In the genomic region with DNA sequence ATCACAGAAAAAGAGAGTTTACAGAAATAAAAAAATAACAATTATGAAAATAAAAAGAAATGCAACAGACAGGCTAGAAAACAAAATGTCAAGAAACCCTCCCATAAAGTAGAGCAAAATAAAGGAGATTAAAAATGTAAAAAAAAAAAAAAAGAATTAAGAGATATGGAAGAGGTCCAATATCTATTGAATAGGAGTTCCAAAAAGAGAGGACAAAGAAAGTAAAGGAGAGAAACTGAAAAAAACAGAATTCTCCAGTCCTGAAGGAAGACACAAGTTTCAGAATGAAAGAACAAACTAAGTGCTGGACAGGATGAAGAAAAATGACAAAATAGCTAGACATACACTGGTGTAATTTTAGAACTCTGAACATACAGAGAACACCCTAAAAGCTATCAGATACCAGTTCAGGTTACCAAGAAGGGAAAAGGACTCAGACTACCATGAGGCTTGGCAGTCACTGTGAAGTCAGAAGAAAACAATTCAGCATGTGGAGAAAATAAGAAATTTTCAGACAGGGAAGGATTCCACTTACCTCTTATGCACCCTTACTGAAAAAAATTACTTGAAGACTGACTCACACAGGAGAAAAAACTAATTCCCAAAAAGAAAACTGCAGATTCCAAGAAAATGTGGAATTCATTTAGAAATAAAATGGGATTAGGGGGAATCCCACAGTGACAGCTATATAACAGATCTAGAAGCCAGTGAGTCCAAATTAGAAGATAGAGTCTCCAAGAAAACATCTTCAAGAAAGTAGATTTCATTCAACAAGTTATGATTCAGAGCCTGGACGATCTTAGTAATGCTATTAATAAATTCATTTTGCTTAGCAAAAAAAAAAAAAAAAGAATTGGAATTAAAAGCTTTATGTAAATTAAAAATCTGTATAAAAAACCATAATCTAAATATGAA, we compare ENCODE assay signal across 24 cellular contexts. TPM values are rescaled to one million over a fixed set of nuclear protein-coding genes. Genes with fewer than 3 reads are reported as not detected.
DNase-seq lines count a peak whose midpoint lies in the region; ATAC-seq, FAIRE-seq and TF ChIP-seq lines count a peak whose summit lies in the region.
"Had no signal": no experiment of that assay in that cellular context is flagged by ENCODE, and none has a peak within 500 bp of the region (broad histone marks: within the 10 kb centered on the region; RNA-seq: fewer than 3 reads in every experiment).

No MANE protein-coding gene starts in this region.

- H2AFZ ChIP-seq in SK-N-SH (ENCODE audit: low read depth) = peak overlapping the region; percentile 30; the same call in 1 of the 2 replicates
- H2AFZ ChIP-seq: hepatocyte had no signal

- intact Hi-C loops in heart right ventricle (cut with DNase I) = loop anchor here in 8 of 10 donors (5.0 to 10.0 kb wide), 7 partner anchors 46 to 231 kb away; no protein-coding TSS in a partner anchor
- intact Hi-C loops in left ventricle myocardium superior (cut with micrococcal nuclease) = loop anchor here (10.0 kb wide), 1 partner anchor 144 kb away; no protein-coding TSS in a partner anchor
- intact Hi-C loops in thyroid gland (cut with DNase I) = loop anchor here (10.0 kb wide), 1 partner anchor 64 kb away; no protein-coding TSS in a partner anchor

- no peak overlapping the region for H3K4me3 ChIP-seq in heart right ventricle
- peak overlapping the region in 1 of 2 experiments; percentile 18; a peak in 1 of 4 replicates for H3K4me3 ChIP-seq in SK-N-SH (ENCODE audit: low read depth in 2 of 2, low read length in 1 of 2)
- H3K4me3 ChIP-seq in thyroid gland (replicated peaks in 1 of 3) = no peak overlapping the region
- H3K4me3 ChIP-seq: BLaER1, hepatocyte, lung, Peyer's patch had no signal

- peak overlapping the region; percentile 3 to 84 (median 76) for H3K27ac ChIP-seq in heart right ventricle
- peak overlapping the region; percentile 53 to 73; a peak in 3 of 4 replicates for H3K27ac ChIP-seq in SK-N-SH (ENCODE audit: low read depth in 2 of 2, low read length in 1 of 2)
- H3K27ac ChIP-seq in thyroid gland = peak overlapping the region; percentile 81 to 89 (median 83)
- H3K27ac ChIP-seq: BLaER1, hepatocyte, neutrophil, Peyer's patch had no signal

- CTCF ChIA-PET in SK-N-SH (lab: Yijun Ruan, JAX) = interaction anchor here (1.0 to 1.4 kb wide), 2 partner anchors 85 to 157 kb away, joined by 3 to 5 read pairs; no protein-coding TSS in a partner anchor

- TF ChIP-seq CTCF in heart right ventricle (IDR thresholded peaks at IDR 0.05) (no peak), SK-N-SH (IDR thresholded peaks at IDR 0.05) (no peak), thyroid gland (IDR thresholded peaks at IDR 0.05) (no peak)

- WGBS in heart right ventricle, 2 donors = 30 to 34% methylated on average over 1 of the region's 1 CpG
- 12% methylated on average over 1 of the region's 1 CpG for WGBS in SK-N-SH (ENCODE audit: low lambda C conversion rate)
- 75 to 85% methylated on average over 1 of the region's 1 CpG for WGBS in thyroid gland, 2 donors

- H3K36me3 ChIP-seq in heart right ventricle = no peaks in the 10 kb centered on the region
- H3K36me3 ChIP-seq in SK-N-SH (replicated peaks in 1 of 2; ENCODE audit: control insufficient read depth in 1 of 2, insufficient read depth in 2 of 2, low read length in 1 of 2) = no peaks in the 10 kb centered on the region
- no peaks in the 10 kb centered on the region for H3K36me3 ChIP-seq in thyroid gland
- H3K36me3 ChIP-seq: BLaER1, neutrophil, Peyer's patch had no signal

- DNase-seq in heart right ventricle (no peak), left ventricle myocardium superior (no peak), SK-N-SH (no peak), thyroid gland (no peak), midbrain (lab: John Stamatoyannopoulos, UW) (no peak), left lobe of liver (ENCODE audit: low spot score) (no peak)
- DNase-seq: activated CD4-positive, alpha-beta T cell treated with anti-CD3 and anti-CD28 coated beads, Interleukin-2, amount 50 U/mL, for 48 hours; activated CD4-positive, CD25-positive, alpha-beta regulatory T cell; activated CD8-positive, alpha-beta memory T cell treated with anti-CD3 and anti-CD28 coated beads, Interleukin-2, amount 50 U/mL, for 48 hours; activated effector memory CD4-positive, alpha-beta T cell treated with anti-CD3 and anti-CD28 coated beads, Interleukin-2, amount 50 U/mL, for 16 hours; DND-41; immature natural killer cell; NCI-H1436; NCI-H2171; NCI-H524; NK-92 treated with Interleukin-12 subunit alpha and Interleukin-12 subunit beta, amount 100 ng/mL, for 24 hours; Peyer's patch had no signal

- no peak for TF ChIP-seq EP300 in SK-N-SH (IDR thresholded peaks at IDR 0.05; ENCODE audit: borderline replicate concordance in 1 of 2, low read depth in 1 of 2, low read length in 1 of 2)

- H3K4me2 ChIP-seq in SK-N-SH = peak overlapping the region; percentile 47; the same call in 1 of the 2 replicates
- H3K4me2 ChIP-seq: BLaER1, hepatocyte had no signal

- no peaks in the 10 kb centered on the region for H4K20me1 ChIP-seq in SK-N-SH (ENCODE audit: insufficient read depth)
- H4K20me1 ChIP-seq: BLaER1 had no signal

- TF ChIP-seq POLR2A in thyroid gland (IDR thresholded peaks at IDR 0.05) = peak in 1 of 2 donors; percentile 17

- peaks cover 0 to 63% (median 46%) of the 10 kb centered on the region in 9 donors for H3K4me1 ChIP-seq in heart right ventricle
- peaks cover 3 to 5% of the 10 kb centered on the region in 2 experiments; a peak in 3 of 4 replicates for H3K4me1 ChIP-seq in SK-N-SH (ENCODE audit: control insufficient read depth in 1 of 2, insufficient read depth in 2 of 2, low read depth in 1 of 2, low read length in 1 of 2)
- peaks cover 11 to 32% of the 10 kb centered on the region in 2 donors for H3K4me1 ChIP-seq in thyroid gland
- H3K4me1 ChIP-seq: Peyer's patch had no signal

- peak; percentile 85 for FAIRE-seq in islet of Langerhans (lab: Jason Lieb, UNC)
- FAIRE-seq: H1 had no signal

- POLR2A ChIA-PET in SK-N-SH (lab: Yijun Ruan, JAX) = no interaction called here

- ATAC-seq in heart right ventricle (no peak), left ventricle myocardium superior (no peak), left lobe of liver (no peak), HG02571 (IDR thresholded peaks at IDR 0.05; ENCODE audit: unreplicated experiment) (no peak)

- TF ChIP-seq RAD21 in SK-N-SH (IDR thresholded peaks at IDR 0.05; ENCODE audit: low read length) = no peak

- H3K9me2 ChIP-seq in SK-N-SH = no peaks in the 10 kb centered on the region

- H3K9me3 ChIP-seq in heart right ventricle (peaks cover 0 to 15% (median 0%) of the 10 kb centered on the region in 11 donors), SK-N-SH (no peaks in the 10 kb centered on the region; the same call in 1 of the 2 replicates), thyroid gland (no peaks in the 10 kb centered on the region)
- H3K9me3 ChIP-seq: neutrophil, Peyer's patch had no signal

- H3K9ac ChIP-seq in SK-N-SH = no peak overlapping the region
- H3K9ac ChIP-seq: BLaER1 had no signal

- H3K79me2 ChIP-seq in SK-N-SH (ENCODE audit: insufficient read depth) = peaks cover 4% of the 10 kb centered on the region; the same call in 1 of the 2 replicates
- H3K79me2 ChIP-seq: hepatocyte had no signal

- peaks cover 31% of the 10 kb centered on the region for H3F3A ChIP-seq in SK-N-SH (replicated peaks; ENCODE audit: insufficient read depth)

- no peaks in the 10 kb centered on the region for H3K27me3 ChIP-seq in heart right ventricle
- H3K27me3 ChIP-seq in SK-N-SH (ENCODE audit: insufficient read depth) = no peaks in the 10 kb centered on the region
- H3K27me3 ChIP-seq in thyroid gland = no peaks in the 10 kb centered on the region
- H3K27me3 ChIP-seq: BLaER1, hepatocyte, neutrophil, Peyer's patch had no signal

TF ChIP-seq in SK-N-SH, 30 proteins besides CTCF, POLR2A, EP300 and RAD21 (continues in another document):
- TF ChIP-seq FOSL2 (IDR thresholded peaks at IDR 0.05; ENCODE audit: borderline replicate concordance, low read depth) (peak; percentile 56), TCF12 (IDR thresholded peaks at IDR 0.05) (peak; percentile 57), CHD2 (IDR thresholded peaks at IDR 0.05; ENCODE audit: low read length, partially characterized antibody) (no peak), JUND (IDR thresholded peaks at IDR 0.05) (peak; percentile 61)
- TF ChIP-seq, protein P1, sequence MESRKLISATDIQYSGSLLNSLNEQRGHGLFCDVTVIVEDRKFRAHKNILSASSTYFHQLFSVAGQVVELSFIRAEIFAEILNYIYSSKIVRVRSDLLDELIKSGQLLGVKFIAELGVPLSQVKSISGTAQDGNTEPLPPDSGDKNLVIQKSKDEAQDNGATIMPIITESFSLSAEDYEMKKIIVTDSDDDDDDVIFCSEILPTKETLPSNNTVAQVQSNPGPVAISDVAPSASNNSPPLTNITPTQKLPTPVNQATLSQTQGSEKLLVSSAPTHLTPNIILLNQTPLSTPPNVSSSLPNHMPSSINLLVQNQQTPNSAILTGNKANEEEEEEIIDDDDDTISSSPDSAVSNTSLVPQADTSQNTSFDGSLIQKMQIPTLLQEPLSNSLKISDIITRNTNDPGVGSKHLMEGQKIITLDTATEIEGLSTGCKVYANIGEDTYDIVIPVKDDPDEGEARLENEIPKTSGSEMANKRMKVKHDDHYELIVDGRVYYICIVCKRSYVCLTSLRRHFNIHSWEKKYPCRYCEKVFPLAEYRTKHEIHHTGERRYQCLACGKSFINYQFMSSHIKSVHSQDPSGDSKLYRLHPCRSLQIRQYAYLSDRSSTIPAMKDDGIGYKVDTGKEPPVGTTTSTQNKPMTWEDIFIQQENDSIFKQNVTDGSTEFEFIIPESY (IDR thresholded peaks at IDR 0.05; ENCODE audit: borderline replicate concordance, low read depth) = no peak
- TF ChIP-seq, protein P2, sequence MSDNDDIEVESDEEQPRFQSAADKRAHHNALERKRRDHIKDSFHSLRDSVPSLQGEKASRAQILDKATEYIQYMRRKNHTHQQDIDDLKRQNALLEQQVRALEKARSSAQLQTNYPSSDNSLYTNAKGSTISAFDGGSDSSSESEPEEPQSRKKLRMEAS (IDR thresholded peaks at IDR 0.05; ENCODE audit: low read depth) = peak; percentile 55; the same call in 1 of the 2 replicates

RNA-seq across cellular contexts. Expression of a gene that starts 40.5 kb away (rescaled TPM):
- total RNA-seq in heart right ventricle (100 to 1,000 TPM; 522 to 816 (median 606) TPM), left ventricle myocardium superior (808 TPM), thyroid gland (100 to 1,000 TPM; 225 to 404 (median 382) TPM), left lobe of liver (47.0 TPM)
- polyA plus RNA-seq in heart right ventricle (100 to 1,000 TPM; 119 to 363 TPM), SK-N-SH (2012; rRNA removed) (16.1 and 24.9 TPM in 2 replicates)
- 13.0 and 19.7 TPM in 2 replicates for polyA plus RNA-seq in SK-N-SH (2012; cell fraction: cytosol; rRNA removed)
- polyA plus RNA-seq in SK-N-SH (2012; cell fraction: nucleus; rRNA removed) = 21.3 and 27.5 TPM in 2 replicates
